ENCODE assay signal across 8 cellular contexts in genomic region chr5:112707187-112708179, GRCh38. TPM values are rescaled to one million over a fixed set of nuclear protein-coding genes. Genes with fewer than 3 reads are reported as not detected.
DNase-seq lines count a peak whose midpoint lies in the region; ATAC-seq and TF ChIP-seq lines count a peak whose summit lies in the region.

No MANE protein-coding gene starts in this region.

- H3K4me1 ChIP-seq in DOHH2 (ENCODE audit: control insufficient read depth, low read length): peaks cover 39% of the 10 kb centered on the region
- peaks cover 0 to 29% (median 6%) of the 10 kb centered on the region in 4 donors for H3K4me1 ChIP-seq in Peyer's patch
- peaks cover 14 to 54% (median 17%) of the 10 kb centered on the region in 3 donors for H3K4me1 ChIP-seq in esophagus squamous epithelium
- H3K4me1 ChIP-seq in muscle layer of duodenum (ENCODE audit: control insufficient read depth in 1 of 2, insufficient read depth in 2 of 2, low read length in 2 of 2): peaks cover 14 to 36% of the 10 kb centered on the region in 2 donors

- peak; percentile 90 for ATAC-seq in GM21825 (IDR thresholded peaks at IDR 0.05; ENCODE audit: unreplicated experiment)

- H3K4me3 ChIP-seq in DOHH2 (ENCODE audit: low read length) (peak overlapping the region; percentile 98), Peyer's patch (peak overlapping the region; percentile 79 to 82 (median 80)), esophagus squamous epithelium (peak overlapping the region; percentile 84 to 97 (median 86)), muscle layer of duodenum (ENCODE audit: low read depth in 1 of 2, low read length in 2 of 2) (peak overlapping the region; percentile 80 to 96)

- H3K27ac ChIP-seq in DOHH2 (ENCODE audit: low read depth, low read length) (peak overlapping the region; percentile 48), KOPT-K1 (ENCODE audit: low read depth, low read length, poor library complexity, severe bottlenecking) (peak overlapping the region; percentile 78), Peyer's patch (peak overlapping the region; percentile 85 to 93 (median 92)), esophagus squamous epithelium (peak overlapping the region; percentile 94 to 97 (median 96)), muscle layer of duodenum (ENCODE audit: low read length) (peak overlapping the region; percentile 79)

- H4K20me1 ChIP-seq in DOHH2 (ENCODE audit: control insufficient read depth, insufficient read depth, low read depth, low read length): no peaks in the 10 kb centered on the region

- DNase-seq in Peyer's patch (peak; percentile 93 to 99 (median 93)), activated T-helper 1 cell treated with Interleukin-2 at 50 U/mL for 16 hours (ENCODE audit: low read depth) (peak; percentile 94), esophagus squamous epithelium (lab: John Stamatoyannopoulos, UW) (peak; percentile 86)
- peak; percentile 91 for DNase-seq in stimulated activated CD8-positive, alpha-beta memory T cell treated with anti-CD3 and anti-CD28 coated beads, Interleukin-7, amount 100 ng/mL, for 24 hours (ENCODE audit: low read depth)

- TF ChIP-seq POLR2A in Peyer's patch (IDR thresholded peaks at IDR 0.05): peak; percentile 69 to 70
- TF ChIP-seq POLR2A in esophagus squamous epithelium (IDR thresholded peaks at IDR 0.05): peak in 3 of 4 donors; percentile 67 to 80 (median 77)

- intact Hi-C loops in esophagus squamous epithelium (cut with DNase I): no loop called here

- H3K27me3 ChIP-seq in DOHH2 (ENCODE audit: control insufficient read depth, low read length): no peaks in the 10 kb centered on the region
- no peaks in the 10 kb centered on the region for H3K27me3 ChIP-seq in Peyer's patch
- no peaks in the 10 kb centered on the region for H3K27me3 ChIP-seq in esophagus squamous epithelium
- H3K27me3 ChIP-seq in muscle layer of duodenum (ENCODE audit: low read depth, low read length): no peaks in the 10 kb centered on the region

- no peaks in the 10 kb centered on the region for H3F3A ChIP-seq in DOHH2 (ENCODE audit: control insufficient read depth, insufficient read depth)

- no peaks in the 10 kb centered on the region for H3K9me2 ChIP-seq in DOHH2 (replicated peaks; ENCODE audit: control insufficient read depth, low read length)

- peaks cover 51% of the 10 kb centered on the region for H3K79me2 ChIP-seq in DOHH2 (ENCODE audit: control insufficient read depth, low read length)

- peak overlapping the region; percentile 99 for H3K4me2 ChIP-seq in DOHH2 (ENCODE audit: low read length)

- H3K36me3 ChIP-seq in DOHH2 (ENCODE audit: control insufficient read depth, low read length) (peaks cover 11% of the 10 kb centered on the region), KOPT-K1 (ENCODE audit: insufficient read depth, low read length) (no peaks in the 10 kb centered on the region), Peyer's patch (no peaks in the 10 kb centered on the region), esophagus squamous epithelium (no peaks in the 10 kb centered on the region), muscle layer of duodenum (ENCODE audit: control insufficient read depth in 1 of 2, insufficient read depth in 2 of 2, low read length in 2 of 2) (no peaks in the 10 kb centered on the region)

- TF ChIP-seq CTCF in DOHH2 (IDR thresholded peaks at IDR 0.05; ENCODE audit: low read depth, low read length, poor library complexity, severe bottlenecking): no peak
- TF ChIP-seq CTCF in Peyer's patch (IDR thresholded peaks at IDR 0.05): peak in 3 of 6 experiments; percentile 4 to 20 (median 15)
- peak in 2 of 6 experiments; percentile 3 to 41 for TF ChIP-seq CTCF in esophagus squamous epithelium (IDR thresholded peaks at IDR 0.05)

- WGBS in esophagus squamous epithelium, 2 donors: 6 to 8% methylated on average over 14 to 23 of the region's 65 CpGs

- H3K9me3 ChIP-seq in DOHH2 (ENCODE audit: control insufficient read depth, insufficient read depth, low read length) (no peaks in the 10 kb centered on the region), KOPT-K1 (ENCODE audit: insufficient read depth, low read length, poor library complexity, severe bottlenecking) (no peaks in the 10 kb centered on the region), Peyer's patch (no peaks in the 10 kb centered on the region), esophagus squamous epithelium (no peaks in the 10 kb centered on the region), muscle layer of duodenum (ENCODE audit: control insufficient read depth in 1 of 2, low read length in 2 of 2) (no peaks in the 10 kb centered on the region)

RNA-seq across cellular contexts. Expression of gene APC, which starts 30.2 kb away (rescaled TPM):
- total RNA-seq in Peyer's patch: 100 to 1,000 TPM in 2 of 4 donors, 10 to 100 TPM in 2; 71.0 to 148 (median 106) TPM
- 10 to 100 TPM; 34.7 to 75.0 (median 58.1) TPM for total RNA-seq in esophagus squamous epithelium

Comparison
In these comparisons a context has a peak if more than half of its experiments do, and no peak if none do; other contexts are left out.
1. Peak in every context shown above with its lines: DNase-seq, ATAC-seq, H3K4me3 ChIP-seq and H3K27ac ChIP-seq.